41 cellular contexts compared by ENCODE assay signal in the genomic region with DNA sequence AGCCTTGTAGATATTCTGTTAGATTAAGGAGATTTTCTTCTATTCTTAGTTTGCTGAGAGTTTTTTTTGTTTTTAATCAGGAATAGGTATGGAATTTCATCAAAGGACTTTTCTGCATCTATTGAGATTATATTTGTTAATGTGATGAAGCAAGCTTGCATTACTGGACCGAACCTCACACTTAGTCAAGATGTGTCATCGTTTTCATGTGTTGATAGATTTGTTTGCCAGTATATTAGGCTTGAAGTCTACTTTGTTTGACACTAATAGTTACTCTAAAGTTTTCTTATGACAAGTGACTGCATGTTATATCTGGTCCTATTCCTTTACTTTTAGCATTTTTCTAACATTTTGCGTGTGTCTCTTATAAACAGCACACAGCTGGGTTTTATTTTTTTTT. TPM values are rescaled to one million over a fixed set of nuclear protein-coding genes. Genes with fewer than 3 reads are reported as not detected.
"Had no signal": no experiment of that assay in that cellular context is flagged by ENCODE, and none has a peak within 500 bp of the region (broad histone marks: within the 10 kb centered on the region; RNA-seq: fewer than 3 reads in every experiment).

No MANE protein-coding gene starts in this region.

- DNase-seq: activated B cell treated with CpG ODN at 0.5 μM for 24 hours; activated CD4-positive, alpha-beta memory T cell treated with anti-CD3 and anti-CD28 coated beads for 36 hours; activated CD4-positive, alpha-beta T cell treated with anti-CD3 and anti-CD28 coated beads for 4 hours; activated CD4-positive, alpha-beta T cell treated with anti-CD3 and anti-CD28 coated beads, Interleukin-2, amount 10 ng/mL, durations not matched to agents 24 days and 14 days; activated CD4-positive, alpha-beta T cell treated with anti-CD3 and anti-CD28 coated beads, Interleukin-2, amount 50 U/mL, for 1 hour; activated CD4-positive, alpha-beta T cell treated with anti-CD3 and anti-CD28 coated beads, Interleukin-2, amount 50 U/mL, for 4 hours; activated CD4-positive, CD25-positive, alpha-beta regulatory T cell treated with anti-CD3 and anti-CD28 coated beads, Interleukin-2, amount 50 U/mL, for 72 hours; activated CD8-positive, alpha-beta memory T cell treated with anti-CD3 and anti-CD28 coated beads, Interleukin-2, amount 50 U/mL, for 4 hours; activated CD8-positive, alpha-beta T cell treated with anti-CD3 and anti-CD28 coated beads for 36 hours; activated effector memory CD4-positive, alpha-beta T cell treated with anti-CD3 and anti-CD28 coated beads, Interleukin-2, amount 50 U/mL, for 16 hours; activated gamma-delta T cell treated with Interleukin-2 at 50 U/mL for 16 hours; activated naive CD4-positive, alpha-beta T cell; activated naive CD4-positive, alpha-beta T cell treated with anti-CD3 and anti-CD28 coated beads for 36 hours; activated naive CD4-positive, alpha-beta T cell treated with anti-CD3 and anti-CD28 coated beads, Interleukin-2, amount 50 U/mL, for 16 hours; activated naive CD8-positive, alpha-beta T cell treated with anti-CD3 and anti-CD28 coated beads for 36 hours; activated T-cell treated with anti-CD3 and anti-CD28 coated beads for 4 hours; activated T-cell treated with anti-CD3 and anti-CD28 coated beads, Interleukin-2, amount 50 U/mL, for 1 hour; activated T-cell treated with anti-CD3 and anti-CD28 coated beads, Interleukin-2, amount 50 U/mL, for 4 hours; activated T-cell treated with anti-CD3 and anti-CD28 coated beads, Interleukin-2, amount 50 U/mL, for 72 hours; adrenal gland; amygdala; anterior cingulate cortex; body of pancreas; brain microvascular endothelial cell; caudate nucleus; cerebellar nuclear complex; T-helper 1 cell; T-helper 2 cell; T-helper 9 cell had no signal

- H3K36me3 Mint-ChIP-seq: activated CD4-positive, alpha-beta memory T cell treated with anti-CD3 and anti-CD28 coated beads for 36 hours had no signal

- H3K36me3 ChIP-seq: adrenal gland, ascending aorta, brain microvascular endothelial cell, breast epithelium, cardiac muscle cell had no signal

- H3K4me3 ChIP-seq: adrenal gland, ascending aorta, body of pancreas, breast epithelium, cardiac muscle cell had no signal

- FAIRE-seq: TTC549 had no signal

- H3K4me1 Mint-ChIP-seq: activated T-helper 17 cell treated with anti-CD3 and anti-CD28 coated beads, Interleukin-2, amount 50 U/mL, for 72 hours had no signal

- H3K27me3 ChIP-seq: adrenal gland, ascending aorta, body of pancreas, brain microvascular endothelial cell, breast epithelium, cardiac muscle cell had no signal

- H3K27me3 Mint-ChIP-seq: activated B cell treated with CpG ODN at 0.5 μM for 24 hours; activated CD4-positive, alpha-beta memory T cell treated with anti-CD3 and anti-CD28 coated beads for 36 hours; activated CD8-positive, alpha-beta T cell treated with anti-CD3 and anti-CD28 coated beads for 36 hours; activated naive CD8-positive, alpha-beta T cell treated with anti-CD3 and anti-CD28 coated beads for 36 hours; activated T-helper 17 cell treated with anti-CD3 and anti-CD28 coated beads, Interleukin-2, amount 50 U/mL, for 72 hours; central memory CD8-positive, alpha-beta T cell had no signal

- H3K9me3 Mint-ChIP-seq: activated B cell treated with CpG ODN at 0.5 μM for 24 hours; activated CD4-positive, alpha-beta memory T cell treated with anti-CD3 and anti-CD28 coated beads for 36 hours; activated CD4-positive, alpha-beta T cell treated with anti-CD3 and anti-CD28 coated beads, Interleukin-2, amount 10 ng/mL, durations not matched to agents 24 days and 14 days; activated CD8-positive, alpha-beta T cell treated with anti-CD3 and anti-CD28 coated beads for 36 hours; activated naive CD4-positive, alpha-beta T cell treated with anti-CD3 and anti-CD28 coated beads for 36 hours; activated naive CD4-positive, alpha-beta T cell treated with anti-CD3 and anti-CD28 coated beads, Interleukin-2, amount 50 U/mL, for 72 hours; activated naive CD8-positive, alpha-beta T cell treated with anti-CD3 and anti-CD28 coated beads for 36 hours; activated T-cell treated with anti-CD3 and anti-CD28 coated beads, Interleukin-2, amount 50 U/mL, for 4 hours; activated T-cell treated with anti-CD3 and anti-CD28 coated beads, Interleukin-2, amount 50 U/mL, for 72 hours; activated T-helper 1 cell treated with anti-CD3 and anti-CD28 coated beads, Interleukin-12 subunit alpha, Interleukin-12 subunit beta, Interleukin-2, Interleukin-4 antibody, amounts not matched to agents 30 ng/mL and 10 ng/mL and 1 ng/mL, durations not matched to agents 14 hours and 24 hours and 36 hours; activated T-helper 17 cell treated with anti-CD3 and anti-CD28 coated beads, Interleukin-2, amount 50 U/mL, for 72 hours; central memory CD8-positive, alpha-beta T cell; T-helper 1 cell treated with Interleukin-12 subunit alpha and Interleukin-12 subunit beta and Interleukin-4 antibody, amounts not matched to agents 30 μg/mL and 1 μg/mL, for 36 hours had no signal

- H3K27ac ChIP-seq: adrenal gland, ascending aorta, body of pancreas, brain microvascular endothelial cell, breast epithelium, cardiac muscle cell, VCaP had no signal

- H3K4me1 ChIP-seq: adrenal gland, ascending aorta, body of pancreas, breast epithelium had no signal

- H3K9me3 ChIP-seq: adrenal gland, ascending aorta, body of pancreas, breast epithelium had no signal

- H3K4me3 Mint-ChIP-seq: activated B cell treated with CpG ODN at 0.5 μM for 24 hours; activated CD4-positive, alpha-beta memory T cell treated with anti-CD3 and anti-CD28 coated beads for 36 hours; activated CD4-positive, alpha-beta T cell treated with anti-CD3 and anti-CD28 coated beads, Interleukin-2, amount 10 ng/mL, durations not matched to agents 24 days and 14 days; activated CD8-positive, alpha-beta T cell treated with anti-CD3 and anti-CD28 coated beads for 36 hours; activated naive CD4-positive, alpha-beta T cell treated with anti-CD3 and anti-CD28 coated beads for 36 hours; activated naive CD8-positive, alpha-beta T cell treated with anti-CD3 and anti-CD28 coated beads for 36 hours; activated T-cell treated with anti-CD3 and anti-CD28 coated beads, Interleukin-2, amount 50 U/mL, for 4 hours; activated T-cell treated with anti-CD3 and anti-CD28 coated beads, Interleukin-2, amount 50 U/mL, for 72 hours; activated T-helper 1 cell treated with anti-CD3 and anti-CD28 coated beads, Interleukin-12 subunit alpha, Interleukin-12 subunit beta, Interleukin-2, Interleukin-4 antibody, amounts not matched to agents 30 ng/mL and 10 ng/mL and 1 ng/mL, durations not matched to agents 14 hours and 24 hours and 36 hours; activated T-helper 17 cell treated with anti-CD3 and anti-CD28 coated beads, Interleukin-2, amount 50 U/mL, for 72 hours; central memory CD8-positive, alpha-beta T cell; T-helper 1 cell treated with Interleukin-12 subunit alpha and Interleukin-12 subunit beta and Interleukin-4 antibody, amounts not matched to agents 30 μg/mL and 1 μg/mL, for 36 hours; T-helper 2 cell treated with Interferon-gamma antibody and Interleukin-4, amounts not matched to agents 5 μg/mL and 100 μg/mL, for 36 hours had no signal

- H3K27ac Mint-ChIP-seq: activated B cell treated with CpG ODN at 0.5 μM for 24 hours; activated CD4-positive, alpha-beta memory T cell treated with anti-CD3 and anti-CD28 coated beads for 36 hours; activated CD4-positive, alpha-beta T cell treated with anti-CD3 and anti-CD28 coated beads, Interleukin-2, amount 10 ng/mL, durations not matched to agents 24 days and 14 days; activated CD8-positive, alpha-beta T cell treated with anti-CD3 and anti-CD28 coated beads for 36 hours; activated naive CD4-positive, alpha-beta T cell treated with anti-CD3 and anti-CD28 coated beads for 36 hours; activated naive CD4-positive, alpha-beta T cell treated with anti-CD3 and anti-CD28 coated beads, Interleukin-2, amount 50 U/mL, for 72 hours; activated naive CD8-positive, alpha-beta T cell treated with anti-CD3 and anti-CD28 coated beads for 36 hours; activated T-cell treated with anti-CD3 and anti-CD28 coated beads, Interleukin-2, amount 50 U/mL, for 72 hours; activated T-helper 1 cell treated with anti-CD3 and anti-CD28 coated beads, Interleukin-12 subunit alpha, Interleukin-12 subunit beta, Interleukin-2, Interleukin-4 antibody, amounts not matched to agents 30 ng/mL and 10 ng/mL and 1 ng/mL, durations not matched to agents 14 hours and 24 hours and 36 hours; activated T-helper 17 cell treated with anti-CD3 and anti-CD28 coated beads, Interleukin-2, amount 50 U/mL, for 72 hours; T-helper 1 cell treated with Interleukin-12 subunit alpha and Interleukin-12 subunit beta and Interleukin-4 antibody, amounts not matched to agents 30 μg/mL and 1 μg/mL, for 36 hours; T-helper 2 cell treated with Interferon-gamma antibody and Interleukin-4, amounts not matched to agents 5 μg/mL and 100 μg/mL, for 36 hours had no signal

RNA-seq across cellular contexts. Expression of a gene that starts 33.9 kb away (rescaled TPM):
- total RNA-seq: activated B cell treated with CpG ODN at 0.5 μM for 24 hours; activated CD4-positive, alpha-beta T cell treated with anti-CD3 and anti-CD28 coated beads, Interleukin-2, amount 10 ng/mL, durations not matched to agents 24 days and 14 days; activated T-cell treated with anti-CD3 and anti-CD28 coated beads, Interleukin-2, amount 50 U/mL, for 4 hours; activated T-helper 17 cell treated with anti-CD3 and anti-CD28 coated beads, Interleukin-2, amount 50 U/mL, for 72 hours; adrenal gland; ascending aorta; body of pancreas; breast epithelium; cardiac muscle cell; chondrocyte had no signal
